ENCODE assay signal across 8 cellular contexts in the genomic region with DNA sequence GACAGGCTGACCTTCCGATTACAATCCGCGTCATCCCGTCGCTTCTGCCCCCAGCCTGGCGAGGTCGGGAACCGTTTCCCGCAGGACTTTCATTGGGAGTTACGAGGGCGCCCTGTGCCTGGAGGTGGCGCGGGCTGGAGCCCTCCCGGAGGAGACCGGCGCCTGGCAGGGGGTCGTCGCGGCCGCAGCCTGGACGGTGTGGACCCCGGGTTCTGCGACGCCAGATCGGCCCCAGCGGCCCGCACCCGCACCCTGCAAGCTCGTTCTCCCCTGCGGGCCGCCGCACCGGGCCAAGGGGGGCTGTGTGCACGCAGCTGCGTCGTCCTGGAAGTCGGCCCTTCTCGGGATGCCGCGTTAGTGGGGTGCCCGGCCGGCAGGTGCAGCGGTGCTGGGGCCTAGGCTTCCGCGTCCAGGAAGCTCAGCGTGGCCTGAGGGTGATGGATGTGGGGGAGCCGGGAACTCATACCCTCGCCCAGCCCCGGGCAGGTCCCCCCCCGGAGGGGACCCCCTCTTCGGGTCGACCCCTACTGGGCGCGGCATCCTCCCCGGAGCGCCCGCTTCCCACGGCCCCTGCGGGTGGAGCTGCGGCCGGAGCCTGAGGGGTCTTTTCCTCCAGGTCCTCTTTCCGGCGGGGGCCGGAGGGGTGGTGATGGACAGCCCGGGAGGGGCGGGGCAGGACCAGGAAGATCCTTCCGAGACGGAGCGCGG.
DNase-seq lines count a peak whose midpoint lies in the region; ATAC-seq and TF ChIP-seq lines count a peak whose summit lies in the region.

No MANE protein-coding gene starts in this region.

- peaks cover 21% of the 10 kb centered on the region; the same call in 1 of the 2 replicates for H4K20me1 ChIP-seq in DND-41 (ENCODE audit: insufficient read depth, low read length)

- peak overlapping the region; percentile 70 for H3K9ac ChIP-seq in DND-41 (ENCODE audit: low read depth, low read length)
- H3K9ac ChIP-seq in stomach smooth muscle (ENCODE audit: low read length in 2 of 2) = peak overlapping the region; percentile 68 to 72

- H2AFZ ChIP-seq in DND-41 (ENCODE audit: low read depth, low read length) = peak overlapping the region; percentile 82

- H3K27ac ChIP-seq in DND-41 (ENCODE audit: low read length) = peak overlapping the region; percentile 62
- H3K27ac ChIP-seq in KOPT-K1 (ENCODE audit: low read depth, low read length, poor library complexity, severe bottlenecking) = peak overlapping the region; percentile 59
- H3K27ac ChIP-seq in layer of hippocampus (ENCODE audit: low read depth, low read length) = peak overlapping the region; percentile 85
- peak overlapping the region; percentile 81 for H3K27ac ChIP-seq in stomach smooth muscle (ENCODE audit: low read length)

- H3K79me2 ChIP-seq in DND-41 (ENCODE audit: insufficient read depth, low read length) = peaks cover 41% of the 10 kb centered on the region

- H3K27me3 ChIP-seq in DND-41 (ENCODE audit: insufficient read depth, low read length, poor library complexity) = no peaks in the 10 kb centered on the region
- no peaks in the 10 kb centered on the region for H3K27me3 ChIP-seq in layer of hippocampus (ENCODE audit: control insufficient read depth, insufficient read depth, low read length)
- H3K27me3 ChIP-seq in stomach smooth muscle (ENCODE audit: control insufficient read depth in 1 of 2, insufficient read depth in 2 of 2, low read length in 2 of 2) = no peaks in the 10 kb centered on the region

- H3K4me1 ChIP-seq in DND-41 (ENCODE audit: insufficient read depth, low read length) (peaks cover 60% of the 10 kb centered on the region), stomach smooth muscle (ENCODE audit: control insufficient read depth, insufficient read depth, low read length) (peaks cover 72% of the 10 kb centered on the region)

- H3K36me3 ChIP-seq in DND-41 (ENCODE audit: insufficient read depth, low read length) (no peaks in the 10 kb centered on the region; the same call in 1 of the 2 replicates), KOPT-K1 (ENCODE audit: insufficient read depth, low read length) (no peaks in the 10 kb centered on the region), stomach smooth muscle (ENCODE audit: control insufficient read depth in 2 of 2, insufficient read depth in 2 of 2, low read length in 2 of 2) (no peaks in the 10 kb centered on the region)

- no peak; the same call in 2 of the 3 replicates for ATAC-seq in DND-41 (ENCODE audit: insufficient read depth, low read depth)
- peak; percentile 28 for ATAC-seq in GM21576 (IDR thresholded peaks at IDR 0.05; ENCODE audit: unreplicated experiment)
- no peak for ATAC-seq in activated CD4-positive, CD25-positive, alpha-beta regulatory T cell treated with anti-CD3 and anti-CD28 coated beads, Interleukin-2, amount 50 U/mL, for 24 hours

- in situ Hi-C loops in astrocyte of the cerebellum (cut with HindIII; ENCODE audit: low sequenced_read_pairs) = no loop called here

- TF ChIP-seq CTCF in DND-41 (IDR thresholded peaks at IDR 0.05; ENCODE audit: borderline replicate concordance, extremely low read depth, low read length, poor library complexity, severe bottlenecking) (no peak), astrocyte of the cerebellum (IDR thresholded peaks at IDR 0.05; ENCODE audit: low read depth, low read length, missing control alignments) (no peak)

- peak overlapping the region; percentile 48 to 72 for H3K4me3 ChIP-seq in DND-41 (ENCODE audit: low read depth in 1 of 2, low read length in 2 of 2)
- peak overlapping the region; percentile 70 for H3K4me3 ChIP-seq in astrocyte of the cerebellum (ENCODE audit: low read depth, low read length)
- H3K4me3 ChIP-seq in stomach smooth muscle (ENCODE audit: low read length in 2 of 2) = peak overlapping the region; percentile 61 to 74

- no peaks in the 10 kb centered on the region for H3K9me3 ChIP-seq in DND-41 (ENCODE audit: insufficient read depth, low read length, severe bottlenecking)
- no peaks in the 10 kb centered on the region for H3K9me3 ChIP-seq in KOPT-K1 (ENCODE audit: insufficient read depth, low read length, poor library complexity, severe bottlenecking)
- no peaks in the 10 kb centered on the region for H3K9me3 ChIP-seq in stomach smooth muscle (ENCODE audit: control insufficient read depth in 2 of 2, low read length in 2 of 2)

- DNase-seq in DND-41 (no peak), astrocyte of the cerebellum (ENCODE audit: low read depth) (no peak), Ammon's horn (ENCODE audit: low spot score) (no peak)

- H3K4me2 ChIP-seq in DND-41 (ENCODE audit: insufficient read depth, low read length) = peak overlapping the region; percentile 84
